ENCODE assay signal across 9 cellular contexts in genomic region chr19:15265849-15266248, GRCh38. TPM values are rescaled to one million over a fixed set of nuclear protein-coding genes. Genes with fewer than 3 reads are reported as not detected.
DNase-seq lines count a peak whose midpoint lies in the region; ATAC-seq and TF ChIP-seq lines count a peak whose summit lies in the region.
"Had no signal": no experiment of that assay in that cellular context is flagged by ENCODE, and none has a peak within 500 bp of the region (broad histone marks: within the 10 kb centered on the region; RNA-seq: fewer than 3 reads in every experiment).

No MANE protein-coding gene starts in this region.

- H3K9me3 Mint-ChIP-seq in endothelial cell (ENCODE audit: unreplicated experiment): no peaks in the 10 kb centered on the region
- no peaks in the 10 kb centered on the region for H3K9me3 Mint-ChIP-seq in mesothelial cell of epicardium
- no peaks in the 10 kb centered on the region for H3K9me3 Mint-ChIP-seq in stimulated activated naive CD8-positive, alpha-beta T cell treated with anti-CD3 and anti-CD28 coated beads, Interleukin-15, amount 100 ng/mL, for 72 hours
- H3K9me3 Mint-ChIP-seq: CD4-positive, CD25-positive, alpha-beta regulatory T cell had no signal

- ATAC-seq in GM19452 (IDR thresholded peaks at IDR 0.05; ENCODE audit: unreplicated experiment) (no peak), HG02852 (IDR thresholded peaks at IDR 0.05; ENCODE audit: unreplicated experiment) (no peak), GM18858 (IDR thresholded peaks at IDR 0.05; ENCODE audit: unreplicated experiment) (no peak)
- ATAC-seq in stimulated activated naive CD8-positive, alpha-beta T cell treated with anti-CD3 and anti-CD28 coated beads, Interleukin-15, amount 100 ng/mL, for 72 hours: no peak

- H3K36me3 Mint-ChIP-seq in endothelial cell (ENCODE audit: low read depth, unreplicated experiment) (peaks cover 56% of the 10 kb centered on the region), mesothelial cell of epicardium (peaks cover 21% of the 10 kb centered on the region)

- DNase-seq in A172 (ENCODE audit: low spot score) (peak; percentile 98), NCI-H2029 (lab: John Stamatoyannopoulos, UW) (peak; percentile 89), endothelial cell (ENCODE audit: low spot score) (no peak), mesothelial cell of epicardium (ENCODE audit: low spot score in 2 of 2, unreplicated experiment in 2 of 2) (no peak)
- DNase-seq in stimulated activated naive CD8-positive, alpha-beta T cell treated with anti-CD3 and anti-CD28 coated beads, Interleukin-15, amount 100 ng/mL, for 72 hours: no peak
- DNase-seq: CD4-positive, CD25-positive, alpha-beta regulatory T cell had no signal

- H3K27me3 Mint-ChIP-seq in endothelial cell (ENCODE audit: unreplicated experiment) (peaks cover 8% of the 10 kb centered on the region), mesothelial cell of epicardium (ENCODE audit: low read depth) (no peaks in the 10 kb centered on the region)
- H3K27me3 Mint-ChIP-seq in stimulated activated naive CD8-positive, alpha-beta T cell treated with anti-CD3 and anti-CD28 coated beads, Interleukin-15, amount 100 ng/mL, for 72 hours: no peaks in the 10 kb centered on the region
- H3K27me3 Mint-ChIP-seq: CD4-positive, CD25-positive, alpha-beta regulatory T cell had no signal

- H3K4me3 Mint-ChIP-seq in endothelial cell (ENCODE audit: unreplicated experiment) (peak overlapping the region; percentile 62), mesothelial cell of epicardium (no peak overlapping the region)
- no peak overlapping the region for H3K4me3 Mint-ChIP-seq in stimulated activated naive CD8-positive, alpha-beta T cell treated with anti-CD3 and anti-CD28 coated beads, Interleukin-15, amount 100 ng/mL, for 72 hours
- H3K4me3 Mint-ChIP-seq: CD4-positive, CD25-positive, alpha-beta regulatory T cell had no signal

- TF ChIP-seq CTCF in endothelial cell (IDR thresholded peaks at IDR 0.05; ENCODE audit: unreplicated experiment) (no peak), mesothelial cell of epicardium (IDR thresholded peaks at IDR 0.05; ENCODE audit: unreplicated experiment) (no peak)

- H3K4me1 Mint-ChIP-seq in endothelial cell (ENCODE audit: unreplicated experiment) (no peaks in the 10 kb centered on the region), mesothelial cell of epicardium (no peaks in the 10 kb centered on the region)
- H3K4me1 Mint-ChIP-seq in stimulated activated naive CD8-positive, alpha-beta T cell treated with anti-CD3 and anti-CD28 coated beads, Interleukin-15, amount 100 ng/mL, for 72 hours: peaks cover 24% of the 10 kb centered on the region

- H3K27ac Mint-ChIP-seq in endothelial cell (ENCODE audit: unreplicated experiment) (peak overlapping the region; percentile 48), mesothelial cell of epicardium (peak overlapping the region; percentile 30)
- H3K27ac Mint-ChIP-seq in stimulated activated naive CD8-positive, alpha-beta T cell treated with anti-CD3 and anti-CD28 coated beads, Interleukin-15, amount 100 ng/mL, for 72 hours: peak overlapping the region in 1 of 2 donors; percentile 77

RNA-seq across cellular contexts. Expression of gene EPHX3, which starts 33.6 kb away (rescaled TPM):
- not detected in 2 replicates for total RNA-seq in A172 (2014; rRNA removed; shearing (Covaris generic))
- 1.6 TPM for total RNA-seq in endothelial cell (ENCODE audit: unreplicated experiment)
- total RNA-seq in mesothelial cell of epicardium: 2.1 to 2.4 TPM (median 2.1 TPM) in 3 replicates

Comparison
In these comparisons a context has a peak if more than half of its experiments do, and no peak if none do; other contexts are left out.
1. DNase-seq: peak in A172 (single experiment) and NCI-H2029 (single experiment); none in endothelial cell (single experiment), mesothelial cell of epicardium (0 of 2) and stimulated activated naive CD8-positive, alpha-beta T cell treated with anti-CD3 and anti-CD28 coated beads, Interleukin-15, amount 100 ng/mL, for 72 hours (0 of 2).